Comparison of ENCODE assay signal across 27 cellular contexts in genomic region chr1:10771789-10772188, GRCh38. TPM values are rescaled to one million over a fixed set of nuclear protein-coding genes. Genes with fewer than 3 reads are reported as not detected.
A peak's percentile ranks its signal among the peaks of the same experiment; 100 is the strongest.
DNase-seq lines count a peak whose midpoint lies in the region; ATAC-seq and TF ChIP-seq lines count a peak whose summit lies in the region.
"Had no signal": no experiment of that assay in that cellular context is flagged by ENCODE, and none has a peak within 500 bp of the region (broad histone marks: within the 10 kb centered on the region; RNA-seq: fewer than 3 reads in every experiment).

No MANE protein-coding gene starts in this region.

- H3K36me3 Mint-ChIP-seq in GM23338 (ENCODE audit: low read depth) (no peaks in the 10 kb centered on the region), WTC11 (no peaks in the 10 kb centered on the region)

- no peaks in the 10 kb centered on the region for H3F3A ChIP-seq in GM23338 (replicated peaks; ENCODE audit: low read depth)
- H3F3A ChIP-seq in GM23248 (ENCODE audit: insufficient read depth): no peaks in the 10 kb centered on the region

- H3K27ac ChIP-seq in GM23338 (ENCODE audit: low read depth) (no peak overlapping the region), trophoblast cell (ENCODE audit: low read depth, low read length) (no peak overlapping the region), GM23248 (no peak overlapping the region)
- H3K27ac ChIP-seq: dorsolateral prefrontal cortex, KMS-11 had no signal

- no peak overlapping the region for H3K23ac ChIP-seq in trophoblast cell (ENCODE audit: low read length)

- ATAC-seq in GM23338 (peak; percentile 24), WTC11 (no peak), GM21723 (IDR thresholded peaks at IDR 0.05; ENCODE audit: unreplicated experiment) (no peak)
- ATAC-seq: activated T-cell treated with anti-CD3 and anti-CD28 coated beads, Interleukin-2, amount 50 U/mL, for 72 hours; Panc1 had no signal

- H3K14ac ChIP-seq in trophoblast cell (ENCODE audit: low read length): no peak overlapping the region

- H3K4me1 ChIP-seq in GM23338 (ENCODE audit: insufficient read depth): no peaks in the 10 kb centered on the region
- H3K4me1 ChIP-seq in mucosa of stomach (ENCODE audit: control insufficient read depth, insufficient read depth, low read length): peaks cover 64% of the 10 kb centered on the region
- no peaks in the 10 kb centered on the region for H3K4me1 ChIP-seq in trophoblast cell (ENCODE audit: control insufficient read depth in 1 of 2, insufficient read depth in 2 of 2, low read length in 2 of 2)
- H3K4me1 ChIP-seq in GM23248 (ENCODE audit: insufficient read depth): no peaks in the 10 kb centered on the region
- H3K4me1 ChIP-seq: Caco-2 had no signal

- no peak for TF ChIP-seq EP300 in Ishikawa (IDR thresholded peaks at IDR 0.05; ENCODE audit: borderline replicate concordance)

- H3K9me2 ChIP-seq in GM23338 (ENCODE audit: insufficient read depth): no peaks in the 10 kb centered on the region
- no peaks in the 10 kb centered on the region for H3K9me2 ChIP-seq in GM23248 (ENCODE audit: insufficient read depth)

- H3K9me3 ChIP-seq in mucosa of stomach (ENCODE audit: control insufficient read depth, low read length) (no peaks in the 10 kb centered on the region), trophoblast cell (ENCODE audit: insufficient read depth, low read depth, low read length) (no peaks in the 10 kb centered on the region), GM23248 (ENCODE audit: low read depth) (no peaks in the 10 kb centered on the region)
- H3K9me3 ChIP-seq: Caco-2, sigmoid colon had no signal

- TF ChIP-seq RAD21 in Ishikawa (IDR thresholded peaks at IDR 0.05; ENCODE audit: low read depth): no peak

- H2BK12ac ChIP-seq in trophoblast cell (ENCODE audit: low read length): no peak overlapping the region

- no peak overlapping the region for H2AK5ac ChIP-seq in trophoblast cell (ENCODE audit: low read length)

- H3K27me3 Mint-ChIP-seq in GM23338 (ENCODE audit: insufficient read depth, low read depth, poor library complexity) (peaks cover 2% of the 10 kb centered on the region), WTC11 (ENCODE audit: low read depth) (no peaks in the 10 kb centered on the region)

- peak overlapping the region; percentile 25 for H3K9ac ChIP-seq in mucosa of stomach (ENCODE audit: low read length)
- H3K9ac ChIP-seq in trophoblast cell (ENCODE audit: low read length): no peak overlapping the region
- no peak overlapping the region for H3K9ac ChIP-seq in GM23248
- H3K9ac ChIP-seq: KMS-11 had no signal

- WGBS in trophoblast cell (ENCODE audit: extremely low coverage, insufficient coverage, insufficient read length): no CpG with 5 or more reads among the region's 8 CpGs
- 40 to 50% methylated on average over 8 of the region's 8 CpGs for WGBS in GM23248 (ENCODE audit: low coverage in 1 of 2, low lambda C conversion rate in 2 of 2, missing lambda C conversion rate in 2 of 2), 2 experiments

- DNase-seq in GM23338 (ENCODE audit: low spot score) (no peak), WTC11 (ENCODE audit: low spot score) (no peak), trophoblast cell (no peak), GM23248 (no peak), kidney tubule cell (ENCODE audit: low spot score) (no peak)
- DNase-seq: activated B cell treated with CpG ODN at 0.5 μM for 24 hours; activated naive CD4-positive, alpha-beta T cell; activated T-cell treated with anti-CD3 and anti-CD28 coated beads, Interleukin-2, amount 50 U/mL, for 72 hours; C1 segment of cervical spinal cord; Caco-2; cerebellar nuclear complex; DND-41; dorsolateral prefrontal cortex; islet precursor cell; NCI-H1436 treated with DMSO at 0.1 percent for 48 hours; NK-92 treated with Interleukin-12 subunit alpha and Interleukin-12 subunit beta, amount 100 ng/mL, for 24 hours; SIG-M5; sigmoid colon; stimulated activated CD4-positive, alpha-beta T cell treated with anti-CD3 and anti-CD28 coated beads, Interleukin-15, amount 100 ng/mL, for 24 hours; stimulated activated naive CD4-positive, alpha-beta T cell treated with Interleukin-2 at 50 U/mL for 16 hours; SW 1271 had no signal

- H3K9me3 Mint-ChIP-seq in GM23338 (no peaks in the 10 kb centered on the region), WTC11 (no peaks in the 10 kb centered on the region)
- H3K9me3 Mint-ChIP-seq: activated B cell treated with CpG ODN at 0.5 μM for 24 hours; activated T-cell treated with anti-CD3 and anti-CD28 coated beads, Interleukin-2, amount 50 U/mL, for 72 hours had no signal

- TF ChIP-seq CTCF in GM23338 (conservative IDR thresholded peaks at IDR 0.05; ENCODE audit: low read depth in 2 of 2) (no peak), WTC11 (IDR thresholded peaks at IDR 0.05) (no peak)

- no peak overlapping the region; the same call in 2 of the 3 replicates for H3K4me3 Mint-ChIP-seq in GM23338
- H3K4me3 Mint-ChIP-seq in WTC11: no peak overlapping the region
- H3K4me3 Mint-ChIP-seq: activated B cell treated with CpG ODN at 0.5 μM for 24 hours; activated T-cell treated with anti-CD3 and anti-CD28 coated beads, Interleukin-2, amount 50 U/mL, for 72 hours had no signal

- no peak overlapping the region for H4K12ac ChIP-seq in trophoblast cell (ENCODE audit: low read depth, low read length)

- no peak overlapping the region for H4K8ac ChIP-seq in trophoblast cell (ENCODE audit: low read depth, low read length)

- no peak overlapping the region for H2AFZ ChIP-seq in GM23338
- H2AFZ ChIP-seq in trophoblast cell (ENCODE audit: insufficient read depth, low read length, poor library complexity): no peak overlapping the region
- H2AFZ ChIP-seq in GM23248: no peak overlapping the region

- POLR2A ChIA-PET in WTC11 (lab: Charles Lee): no interaction called here

- H3K4ac ChIP-seq in trophoblast cell (ENCODE audit: low read depth, low read length): no peak overlapping the region

- CTCF ChIA-PET in WTC11 (lab: Charles Lee): interaction anchor here (0.9 kb wide), 1 partner anchor 10 kb away, joined by 4 read pairs; no protein-coding TSS in a partner anchor

- H3K27me3 ChIP-seq in GM23338 (ENCODE audit: insufficient read depth) (no peaks in the 10 kb centered on the region), mucosa of stomach (ENCODE audit: control insufficient read depth, insufficient read depth, low read length) (no peaks in the 10 kb centered on the region), trophoblast cell (ENCODE audit: insufficient read depth, low read length) (no peaks in the 10 kb centered on the region), GM23248 (replicated peaks; ENCODE audit: insufficient read depth) (peaks cover 19% of the 10 kb centered on the region)
- H3K27me3 ChIP-seq: sigmoid colon had no signal

- H2BK120ac ChIP-seq in trophoblast cell (ENCODE audit: insufficient read depth, low read length, poor library complexity): no peak overlapping the region

- in situ Hi-C loops in GM23248 (cut with MboI): no loop called here

- H3K36me3 ChIP-seq in GM23338 (ENCODE audit: insufficient read depth) (no peaks in the 10 kb centered on the region), mucosa of stomach (ENCODE audit: control insufficient read depth, insufficient read depth, low read length) (no peaks in the 10 kb centered on the region), trophoblast cell (ENCODE audit: control insufficient read depth in 1 of 2, insufficient read depth in 2 of 2, low read length in 2 of 2) (no peaks in the 10 kb centered on the region), GM23248 (ENCODE audit: low read depth) (no peaks in the 10 kb centered on the region)
- H3K36me3 ChIP-seq: sigmoid colon had no signal

- H3K18ac ChIP-seq in trophoblast cell (ENCODE audit: low read length): no peak overlapping the region

- H3K4me2 ChIP-seq in GM23338: no peak overlapping the region
- H3K4me2 ChIP-seq in trophoblast cell (ENCODE audit: low read length): no peak overlapping the region
- no peak overlapping the region for H3K4me2 ChIP-seq in GM23248 (ENCODE audit: unreplicated experiment)
- H3K4me2 ChIP-seq: KMS-11 had no signal

- H2BK5ac ChIP-seq in trophoblast cell (ENCODE audit: low read depth, low read length, poor library complexity): no peak overlapping the region

- H3K79me2 ChIP-seq in GM23338 (replicated peaks; ENCODE audit: insufficient read depth) (no peaks in the 10 kb centered on the region), trophoblast cell (ENCODE audit: control insufficient read depth, insufficient read depth, low read length, poor library complexity) (no peaks in the 10 kb centered on the region), GM23248 (ENCODE audit: insufficient read depth) (no peaks in the 10 kb centered on the region)

- H4K91ac ChIP-seq in trophoblast cell (ENCODE audit: low read depth, low read length): no peak overlapping the region

- no peak overlapping the region for H3K4me3 ChIP-seq in GM23338
- H3K4me3 ChIP-seq in mucosa of stomach (ENCODE audit: low read length): no peak overlapping the region
- no peak overlapping the region for H3K4me3 ChIP-seq in trophoblast cell (ENCODE audit: low read depth, low read length)
- H3K4me3 ChIP-seq in GM23248: no peak overlapping the region
- H3K4me3 ChIP-seq: dorsolateral prefrontal cortex, lung, sigmoid colon had no signal

- H4K20me1 ChIP-seq in GM23338 (replicated peaks; ENCODE audit: insufficient read depth) (no peaks in the 10 kb centered on the region), GM23248 (ENCODE audit: insufficient read depth) (no peaks in the 10 kb centered on the region)

- no peak overlapping the region for H3K27ac Mint-ChIP-seq in GM23338
- no peak overlapping the region for H3K27ac Mint-ChIP-seq in WTC11
- H3K27ac Mint-ChIP-seq: activated B cell treated with CpG ODN at 0.5 μM for 24 hours; activated T-cell treated with anti-CD3 and anti-CD28 coated beads, Interleukin-2, amount 50 U/mL, for 72 hours had no signal

- peaks cover 16% of the 10 kb centered on the region for H3K4me1 Mint-ChIP-seq in GM23338
- H3K4me1 Mint-ChIP-seq in WTC11: peaks cover 11% of the 10 kb centered on the region
- H3K4me1 Mint-ChIP-seq: activated B cell treated with CpG ODN at 0.5 μM for 24 hours had no signal

- no peaks in the 10 kb centered on the region for H3K79me1 ChIP-seq in trophoblast cell (ENCODE audit: low read length)

TF ChIP-seq in GM23338, 12 proteins besides CTCF, POLR2A, EP300 and RAD21 (continues in another document):
- no peak for TF ChIP-seq EZH2 (IDR thresholded peaks at IDR 0.05; ENCODE audit: low read depth, unreplicated experiment)

TF ChIP-seq in Ishikawa, 13 proteins besides CTCF, POLR2A, EP300 and RAD21 (continues in another document):
- no peak for TF ChIP-seq CREB1 (IDR thresholded peaks at IDR 0.05; ENCODE audit: low read depth)
- TF ChIP-seq ZBTB7A (IDR thresholded peaks at IDR 0.05; ENCODE audit: low read depth): no peak

RNA-seq across cellular contexts. Expression of gene CASZ1, which starts 24.7 kb away (rescaled TPM):
- total RNA-seq in GM23338 (2014; rRNA removed; shearing (Covaris generic)): 6.1 and 6.7 TPM in 2 replicates
- polyA plus RNA-seq in GM23338 (2016; fragmentation: Nextera tagmentation; extraction: Ambion mirVana) (6.2 and 8.7 TPM in 2 replicates), GM23248 (2016; fragmentation: Nextera tagmentation; extraction: Ambion mirVana) (0.11 and 0.46 TPM in 2 replicates)
- total RNA-seq in WTC11 (2021): 6.9 to 11.7 TPM (median 8.7 TPM) in 3 replicates
- 4.4 and 4.8 TPM in 2 replicates for polyA plus RNA-seq in trophoblast cell (2013)
- total RNA-seq in GM23248 (2014; rRNA removed; shearing (Covaris generic)): under 0.01 and 0.54 TPM in 2 replicates
